25 cellular contexts compared by ENCODE assay signal in the genomic region with DNA sequence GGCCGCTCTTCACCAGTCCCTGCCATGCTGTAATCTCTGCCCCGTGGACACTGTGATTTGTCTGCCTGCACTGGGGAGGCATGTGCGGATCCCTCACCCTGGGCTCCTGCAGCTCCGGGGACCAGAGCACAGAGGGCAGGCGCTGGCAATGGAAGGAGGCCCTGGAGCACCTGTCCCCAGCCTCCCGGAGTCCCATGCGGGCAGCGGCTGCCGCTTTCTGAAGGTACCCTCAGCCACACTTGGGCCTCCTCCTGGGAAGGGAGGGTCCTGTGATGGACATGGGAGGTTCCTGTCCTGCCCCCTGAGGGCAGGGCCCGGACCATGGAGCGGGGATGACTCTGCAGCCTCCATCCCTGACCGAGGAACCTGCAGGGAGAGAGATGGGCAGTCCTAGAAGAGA.
"Had no signal": no experiment of that assay in that cellular context is flagged by ENCODE, and none has a peak within 500 bp of the region (broad histone marks: within the 10 kb centered on the region; RNA-seq: fewer than 3 reads in every experiment).

No MANE protein-coding gene starts in this region.

- H3K9me3 ChIP-seq: stomach, suprapubic skin, testis, thoracic aorta, thyroid gland, tibial artery, tibial nerve, transverse colon, upper lobe of left lung, upper lobe of right lung, uterus, vagina had no signal

- ATAC-seq: stimulated activated effector memory CD8-positive, alpha-beta T cell treated with anti-CD3 and anti-CD28 coated beads, Interleukin-12 subunit alpha, Interleukin-12 subunit beta, amount 100 ng/mL, for 72 hours; stimulated activated memory B cell treated with anti-CD40 and anti-IgM and Interleukin-4, amounts not matched to agents 10 μg/mL and 1 μg/mL and 100 μg/mL, for 72 hours; stimulated activated naive B cell treated with anti-CD40 and anti-IgM and Interleukin-4, amounts not matched to agents 10 μg/mL and 1 μg/mL and 100 μg/mL, for 72 hours; stimulated activated naive CD8-positive, alpha-beta T cell treated with anti-CD3 and anti-CD28 coated beads, Interleukin-15, amount 100 ng/mL, for 72 hours; stimulated activated naive CD8-positive, alpha-beta T cell treated with anti-CD3 and anti-CD28 coated beads, Interleukin-15, Interleukin-2, amounts not matched to agents 100 U/mL and 50 U/mL, for 24 hours; upper lobe of right lung had no signal

- DNase-seq: stimulated activated CD4-positive, alpha-beta T cell treated with anti-CD3 and anti-CD28 coated beads, Interleukin-2, amount 100 ng/mL, for 48 hours; stimulated activated CD4-positive, alpha-beta T cell treated with anti-CD3 and anti-CD28 coated beads, Interleukin-4, amount 100 ng/mL, for 1 hour; stimulated activated CD4-positive, alpha-beta T cell treated with anti-CD3 and anti-CD28 coated beads, Interleukin-4, amount 100 ng/mL, for 24 hours; stimulated activated CD4-positive, alpha-beta T cell treated with anti-CD3 and anti-CD28 coated beads, Interleukin-4, amount 100 ng/mL, for 4 hours; stimulated activated CD8-positive, alpha-beta memory T cell treated with anti-CD3 and anti-CD28 coated beads, Interleukin-4, amount 100 ng/mL, for 48 hours; stimulated activated naive B cell treated with anti-CD40 and anti-IgM and Interleukin-4, amounts not matched to agents 10 μg/mL and 1 μg/mL and 100 μg/mL, for 72 hours; stimulated activated naive CD4-positive, alpha-beta T cell; stimulated activated naive CD4-positive, alpha-beta T cell treated with Interleukin-2 at 50 U/mL for 16 hours; stimulated activated naive CD8-positive, alpha-beta T cell treated with anti-CD3 and anti-CD28 coated beads, Interleukin-15, amount 100 ng/mL, for 72 hours; stimulated activated naive CD8-positive, alpha-beta T cell treated with anti-CD3 and anti-CD28 coated beads, Interleukin-15, Interleukin-2, amounts not matched to agents 100 U/mL and 50 U/mL, for 24 hours; stomach; substantia nigra; testis; thyroid gland; transverse colon; upper lobe of left lung; upper lobe of right lung; uterus had no signal

- H3K4me3 ChIP-seq: stomach, suprapubic skin, testis, thoracic aorta, thyroid gland, tibial artery, tibial nerve, transverse colon, upper lobe of left lung, upper lobe of right lung, uterus, vagina had no signal

- H3K36me3 ChIP-seq: stomach, suprapubic skin, thoracic aorta, thyroid gland, tibial artery, tibial nerve, transverse colon, upper lobe of left lung, upper lobe of right lung, uterus, vagina had no signal

- H3K27ac ChIP-seq: stomach, suprapubic skin, testis, thoracic aorta, thyroid gland, tibial artery, tibial nerve, transverse colon, upper lobe of left lung, upper lobe of right lung, uterus, vagina had no signal

- H3K4me1 ChIP-seq: stomach, suprapubic skin, testis, thyroid gland, tibial artery, tibial nerve, transverse colon, upper lobe of left lung, upper lobe of right lung, uterus, vagina had no signal

- H3K27me3 ChIP-seq: testis, thyroid gland, tibial nerve, transverse colon, upper lobe of left lung, uterus, vagina had no signal
